ENCODE assay signal across 25 cellular contexts in genomic region chr1:161190962-161191521, GRCh38. TPM values are rescaled to one million over a fixed set of nuclear protein-coding genes. Genes with fewer than 3 reads are reported as not detected.
DNase-seq lines count a peak whose midpoint lies in the region; ATAC-seq, FAIRE-seq and TF ChIP-seq lines count a peak whose summit lies in the region.
"Had no signal": no experiment of that assay in that cellular context is flagged by ENCODE, and none has a peak within 500 bp of the region (broad histone marks: within the 10 kb centered on the region; RNA-seq: fewer than 3 reads in every experiment).

No MANE protein-coding gene starts in this region.

- intact Hi-C loops in left cardiac atrium (cut with DNase I), result loop anchor here (10.0 kb wide), 2 partner anchors 184 to 194 kb away; no protein-coding TSS in a partner anchor
- intact Hi-C loops in heart right ventricle (cut with DNase I), result loop anchor here in 6 of 10 donors (5.0 to 10.0 kb wide), 3 partner anchors 36 to 196 kb away; partner anchors contain the start of gene TOMM40L (in 1 of the 6)
- intact Hi-C loops in kidney (cut with DNase I), result no loop called here
- intact Hi-C loops in vagina (cut with DNase I), result loop anchor here (10.0 kb wide), 1 partner anchor 194 kb away; no protein-coding TSS in a partner anchor
- intact Hi-C loops in Calu3 (cut with micrococcal nuclease; ENCODE audit: unreplicated experiment), result no loop called here

- no peak overlapping the region for H3K4me3 Mint-ChIP-seq in Calu3 (ENCODE audit: low read depth, unreplicated experiment)
- H3K4me3 Mint-ChIP-seq: activated CD4-positive, alpha-beta T cell treated with anti-CD3 and anti-CD28 coated beads for 36 hours; CD8-positive, alpha-beta memory T cell; memory B cell; naive thymus-derived CD8-positive, alpha-beta T cell had no signal

- no peaks in the 10 kb centered on the region for H3K27me3 ChIP-seq in heart right ventricle
- no peaks in the 10 kb centered on the region for H3K27me3 ChIP-seq in NT2/D1 (ENCODE audit: insufficient read depth, insufficient read length)
- H3K27me3 ChIP-seq in vagina, result no peaks in the 10 kb centered on the region
- H3K27me3 ChIP-seq: transverse colon had no signal

- H3K27me3 Mint-ChIP-seq in Calu3 (ENCODE audit: unreplicated experiment), result peaks cover 17% of the 10 kb centered on the region
- H3K27me3 Mint-ChIP-seq: activated CD4-positive, alpha-beta T cell treated with anti-CD3 and anti-CD28 coated beads for 36 hours; memory B cell; naive thymus-derived CD8-positive, alpha-beta T cell had no signal

- BruUV-seq in Calu3 (replicated peaks; lab: Mats Ljungman, UMichigan), result no TSS peak

- ATAC-seq in left cardiac atrium (no peak), heart right ventricle (no peak), HG02840 (IDR thresholded peaks at IDR 0.05; ENCODE audit: low FRiP score, unreplicated experiment) (no peak)
- ATAC-seq: activated CD4-positive, alpha-beta T cell treated with anti-CD3 and anti-CD28 coated beads for 36 hours; K562; naive thymus-derived CD8-positive, alpha-beta T cell; Panc1 had no signal

- H3K27ac ChIP-seq in heart right ventricle (peak overlapping the region in 1 of 10 donors; percentile 37), kidney (ENCODE audit: low read depth in 2 of 2, low read length in 2 of 2) (no peak overlapping the region), vagina (peak overlapping the region; percentile 20)
- H3K27ac ChIP-seq: SK-N-MC, transverse colon had no signal

- H3K36me3 ChIP-seq in heart right ventricle (peaks cover 0 to 67% (median 0%) of the 10 kb centered on the region in 9 donors), NT2/D1 (ENCODE audit: insufficient read depth, insufficient read length, low read length) (peaks cover 56% of the 10 kb centered on the region), kidney (ENCODE audit: control insufficient read depth in 1 of 2, insufficient read depth in 2 of 2, low read length in 2 of 2) (peaks cover 0 to 4% of the 10 kb centered on the region in 2 donors), vagina (peaks cover 0 to 16% of the 10 kb centered on the region in 2 donors)
- H3K36me3 ChIP-seq: transverse colon had no signal

- FAIRE-seq in kidney (lab: Jason Lieb, UNC), result no peak
- FAIRE-seq: K562 had no signal

- H3K9ac ChIP-seq in NT2/D1 (ENCODE audit: insufficient read length, low read depth), result peak overlapping the region; percentile 21
- no peak overlapping the region for H3K9ac ChIP-seq in kidney (ENCODE audit: low read length in 2 of 2)

- 65 to 72% methylated on average over 22 of the region's 22 CpGs for WGBS in heart right ventricle, 2 donors

- DNase-seq in left cardiac atrium, result peak; percentile 42
- DNase-seq in heart right ventricle, result no peak
- DNase-seq in NT2/D1 (ENCODE audit: low read depth, low spot score), result no peak
- peak; percentile 68 for DNase-seq in kidney
- DNase-seq in vagina (ENCODE audit: extremely low spot score in 2 of 2), result no peak
- no peak for DNase-seq in Calu3
- no peak for DNase-seq in NCI-H2171 treated with DMSO at 0.1 percent for 48 hours (lab: John Stamatoyannopoulos, UW)
- DNase-seq: activated CD4-positive, alpha-beta T cell treated with anti-CD3 and anti-CD28 coated beads for 36 hours; activated CD8-positive, alpha-beta memory T cell treated with anti-CD3 and anti-CD28 coated beads, Interleukin-2, amount 50 U/mL, for 4 hours; activated effector memory CD4-positive, alpha-beta T cell treated with anti-CD3 and anti-CD28 coated beads, Interleukin-2, amount 50 U/mL, for 16 hours; amniotic stem cell; CD8-positive, alpha-beta memory T cell; central memory CD4-positive, alpha-beta T cell; effector memory CD4-positive, alpha-beta T cell; EL; naive thymus-derived CD8-positive, alpha-beta T cell; NCI-H2081 treated with DMSO at 0.1 percent for 48 hours; NCI-H526 treated with DMSO at 0.1 percent for 48 hours; T-helper 9 cell; transverse colon had no signal

- H3K9me3 ChIP-seq in heart right ventricle (no peaks in the 10 kb centered on the region), NT2/D1 (ENCODE audit: insufficient read depth, low read length) (no peaks in the 10 kb centered on the region), kidney (ENCODE audit: control insufficient read depth in 1 of 2, low read length in 2 of 2) (no peaks in the 10 kb centered on the region), vagina (no peaks in the 10 kb centered on the region)
- H3K9me3 ChIP-seq: transverse colon had no signal

- H3K4me3 ChIP-seq in heart right ventricle (no peak overlapping the region), NT2/D1 (ENCODE audit: insufficient read length, low read depth) (no peak overlapping the region), kidney (ENCODE audit: low read length in 2 of 2) (no peak overlapping the region), vagina (no peak overlapping the region)
- H3K4me3 ChIP-seq: K562, SK-N-MC, transverse colon had no signal

- H3K27ac Mint-ChIP-seq in Calu3 (ENCODE audit: unreplicated experiment), result no peak overlapping the region
- H3K27ac Mint-ChIP-seq: activated CD4-positive, alpha-beta T cell treated with anti-CD3 and anti-CD28 coated beads for 36 hours; memory B cell had no signal

- H3K4me1 Mint-ChIP-seq in Calu3 (ENCODE audit: low read depth, unreplicated experiment), result peaks cover 13% of the 10 kb centered on the region

- H3K4me1 ChIP-seq in heart right ventricle, result peaks cover 1 to 77% (median 44%) of the 10 kb centered on the region in 9 donors
- peaks cover 8% of the 10 kb centered on the region for H3K4me1 ChIP-seq in NT2/D1 (ENCODE audit: insufficient read depth, insufficient read length)
- H3K4me1 ChIP-seq in kidney (ENCODE audit: control insufficient read depth in 1 of 2, insufficient read depth in 1 of 2, low read depth in 1 of 2, low read length in 2 of 2), result peaks cover 2 to 5% of the 10 kb centered on the region in 2 donors
- peaks cover 32% of the 10 kb centered on the region for H3K4me1 ChIP-seq in vagina

- TF ChIP-seq POLR2A in vagina (IDR thresholded peaks at IDR 0.05), result no peak

- no peaks in the 10 kb centered on the region for H3K36me3 Mint-ChIP-seq in Calu3 (ENCODE audit: insufficient read depth, unreplicated experiment)
- H3K36me3 Mint-ChIP-seq: memory B cell; naive thymus-derived CD8-positive, alpha-beta T cell had no signal

- CTCF ChIA-PET in Calu3 (lab: Charles Lee), result interaction anchor here (1.0 kb wide), 1 partner anchor 37 kb away, joined by 3 read pairs; the partner anchor contains the start of gene UFC1

- no peaks in the 10 kb centered on the region for H3K9me3 Mint-ChIP-seq in Calu3 (ENCODE audit: low read depth, unreplicated experiment)
- H3K9me3 Mint-ChIP-seq: CD8-positive, alpha-beta memory T cell; memory B cell; naive thymus-derived CD8-positive, alpha-beta T cell had no signal

- TF ChIP-seq CTCF in heart right ventricle (IDR thresholded peaks at IDR 0.05) (no peak), kidney (IDR thresholded peaks at IDR 0.05; ENCODE audit: borderline replicate concordance, extremely low read depth, insufficient read depth) (no peak), vagina (IDR thresholded peaks at IDR 0.05) (no peak), Calu3 (IDR thresholded peaks at IDR 0.05; ENCODE audit: unreplicated experiment) (no peak)

RNA-seq across cellular contexts. Expression of gene ADAMTS4, which starts 7.8 kb away (rescaled TPM):
- 100 to 1,000 TPM in 1 of 2 donors, 10 to 100 TPM in 1; 16.5 to 117 TPM for total RNA-seq in left cardiac atrium
- total RNA-seq in heart right ventricle, result 10 to 100 TPM in 6 of 10 donors, 1 to 10 TPM in 4; 1.7 to 86.1 (median 17.7) TPM
- 10 to 100 TPM in 1 of 2 donors, 1 to 10 TPM in 1; 5.4 to 11.9 TPM for polyA plus RNA-seq in heart right ventricle
- total RNA-seq in kidney, result 14.0 TPM
- polyA plus RNA-seq in kidney (ENCODE audit: insufficient read depth, low read depth, low replicate concordance), result 0.26 TPM
- 78.3 TPM for total RNA-seq in vagina
- total RNA-seq in Calu3 (2022), result not detected in 2 replicates

RNA-seq across cellular contexts. Expression of gene NDUFS2, which starts 11.1 kb away (rescaled TPM):
- total RNA-seq in left cardiac atrium (100 to 1,000 TPM; 169 to 198 TPM), heart right ventricle (100 to 1,000 TPM; 244 to 370 (median 318) TPM), kidney (92.7 TPM), vagina (104 TPM), Calu3 (2022) (91.3 and 98.3 TPM in 2 replicates)
- polyA plus RNA-seq in heart right ventricle (100 to 1,000 TPM; 121 to 193 TPM), kidney (ENCODE audit: insufficient read depth, low read depth, low replicate concordance) (197 TPM)

RNA-seq across cellular contexts. Expression of gene B4GALT3, which starts 13.7 kb away (rescaled TPM):
- total RNA-seq in left cardiac atrium, result 10 to 100 TPM; 19.7 to 25.2 TPM
- total RNA-seq in heart right ventricle, result 10 to 100 TPM; 12.1 to 28.9 (median 19.6) TPM
- polyA plus RNA-seq in heart right ventricle, result 10 to 100 TPM; 11.5 to 25.5 TPM
- 22.9 TPM for total RNA-seq in kidney
- polyA plus RNA-seq in kidney (ENCODE audit: insufficient read depth, low read depth, low replicate concordance), result 33.5 TPM
- total RNA-seq in vagina, result 16.2 TPM
- total RNA-seq in Calu3 (2022), result 51.9 and 59.2 TPM in 2 replicates

RNA-seq across cellular contexts. Expression of gene FCER1G, which starts 24.1 kb away (rescaled TPM):
- 10 to 100 TPM; 35.9 to 92.7 TPM for total RNA-seq in left cardiac atrium
- total RNA-seq in heart right ventricle, result 10 to 100 TPM in 4 of 10 donors, 1 to 10 TPM in 6; 2.0 to 65.8 (median 5.3) TPM
- polyA plus RNA-seq in heart right ventricle, result 10 to 100 TPM; 19.7 to 64.6 TPM
- total RNA-seq in kidney, result 43.4 TPM
- 38.9 TPM for polyA plus RNA-seq in kidney (ENCODE audit: insufficient read depth, low read depth, low replicate concordance)
- total RNA-seq in vagina, result 64.8 TPM
- total RNA-seq in Calu3 (2022), result not detected in 2 replicates

RNA-seq across cellular contexts. Expression of gene PPOX, which starts 24.8 kb away (rescaled TPM):
- total RNA-seq in left cardiac atrium (10 to 100 TPM; 12.7 to 16.3 TPM), heart right ventricle (10 to 100 TPM in 8 of 10 donors, 1 to 10 TPM in 2; 8.5 to 19.8 (median 15.0) TPM), kidney (23.6 TPM), vagina (16.7 TPM), Calu3 (2022) (25.7 and 27.1 TPM in 2 replicates)
- polyA plus RNA-seq in heart right ventricle (10 to 100 TPM in 1 of 2 donors, 1 to 10 TPM in 1; 10.0 to 58.5 TPM), kidney (ENCODE audit: insufficient read depth, low read depth, low replicate concordance) (29.4 TPM)

Comparison
In these comparisons a context has a peak if more than half of its experiments do, and no peak if none do; other contexts are left out.
1. DNase-seq: peak in left cardiac atrium (single experiment) and kidney (single experiment); none in heart right ventricle (0 of 2), NT2/D1 (single experiment), vagina (0 of 2), Calu3 (single experiment) and NCI-H2171 treated with DMSO at 0.1 percent for 48 hours (single experiment).
2. intact Hi-C loops: an anchor here in left cardiac atrium (10.0 kb wide), heart right ventricle (5.0 to 10.0 kb wide) and vagina (10.0 kb wide); none called in kidney and Calu3.